In the genomic region with DNA sequence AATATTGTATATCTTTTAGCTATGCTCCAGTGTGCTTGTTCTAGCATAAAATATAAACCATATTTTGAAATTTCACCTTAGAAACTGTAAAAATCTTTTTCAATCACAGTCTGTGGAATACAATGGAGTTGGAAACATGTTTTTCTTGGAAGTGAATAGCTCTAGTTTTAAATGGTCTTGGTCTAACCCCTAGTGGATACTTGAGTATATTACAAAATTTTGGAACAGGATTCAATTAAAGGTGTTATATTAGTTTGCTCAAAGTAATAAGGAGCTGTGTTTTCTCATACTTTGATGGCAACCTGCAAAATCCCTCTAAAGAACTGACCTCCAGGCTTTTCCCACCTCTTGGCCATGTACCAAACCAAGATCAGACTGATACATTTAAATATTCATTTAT, we compare ENCODE assay signal across 1 cellular context.
TF ChIP-seq lines count a peak whose summit lies in the region.

No MANE protein-coding gene starts in this region.

TF ChIP-seq in GM23338, 12 proteins besides CTCF, POLR2A, EP300 and RAD21 (continued from another document):
- TF ChIP-seq, protein P1, sequence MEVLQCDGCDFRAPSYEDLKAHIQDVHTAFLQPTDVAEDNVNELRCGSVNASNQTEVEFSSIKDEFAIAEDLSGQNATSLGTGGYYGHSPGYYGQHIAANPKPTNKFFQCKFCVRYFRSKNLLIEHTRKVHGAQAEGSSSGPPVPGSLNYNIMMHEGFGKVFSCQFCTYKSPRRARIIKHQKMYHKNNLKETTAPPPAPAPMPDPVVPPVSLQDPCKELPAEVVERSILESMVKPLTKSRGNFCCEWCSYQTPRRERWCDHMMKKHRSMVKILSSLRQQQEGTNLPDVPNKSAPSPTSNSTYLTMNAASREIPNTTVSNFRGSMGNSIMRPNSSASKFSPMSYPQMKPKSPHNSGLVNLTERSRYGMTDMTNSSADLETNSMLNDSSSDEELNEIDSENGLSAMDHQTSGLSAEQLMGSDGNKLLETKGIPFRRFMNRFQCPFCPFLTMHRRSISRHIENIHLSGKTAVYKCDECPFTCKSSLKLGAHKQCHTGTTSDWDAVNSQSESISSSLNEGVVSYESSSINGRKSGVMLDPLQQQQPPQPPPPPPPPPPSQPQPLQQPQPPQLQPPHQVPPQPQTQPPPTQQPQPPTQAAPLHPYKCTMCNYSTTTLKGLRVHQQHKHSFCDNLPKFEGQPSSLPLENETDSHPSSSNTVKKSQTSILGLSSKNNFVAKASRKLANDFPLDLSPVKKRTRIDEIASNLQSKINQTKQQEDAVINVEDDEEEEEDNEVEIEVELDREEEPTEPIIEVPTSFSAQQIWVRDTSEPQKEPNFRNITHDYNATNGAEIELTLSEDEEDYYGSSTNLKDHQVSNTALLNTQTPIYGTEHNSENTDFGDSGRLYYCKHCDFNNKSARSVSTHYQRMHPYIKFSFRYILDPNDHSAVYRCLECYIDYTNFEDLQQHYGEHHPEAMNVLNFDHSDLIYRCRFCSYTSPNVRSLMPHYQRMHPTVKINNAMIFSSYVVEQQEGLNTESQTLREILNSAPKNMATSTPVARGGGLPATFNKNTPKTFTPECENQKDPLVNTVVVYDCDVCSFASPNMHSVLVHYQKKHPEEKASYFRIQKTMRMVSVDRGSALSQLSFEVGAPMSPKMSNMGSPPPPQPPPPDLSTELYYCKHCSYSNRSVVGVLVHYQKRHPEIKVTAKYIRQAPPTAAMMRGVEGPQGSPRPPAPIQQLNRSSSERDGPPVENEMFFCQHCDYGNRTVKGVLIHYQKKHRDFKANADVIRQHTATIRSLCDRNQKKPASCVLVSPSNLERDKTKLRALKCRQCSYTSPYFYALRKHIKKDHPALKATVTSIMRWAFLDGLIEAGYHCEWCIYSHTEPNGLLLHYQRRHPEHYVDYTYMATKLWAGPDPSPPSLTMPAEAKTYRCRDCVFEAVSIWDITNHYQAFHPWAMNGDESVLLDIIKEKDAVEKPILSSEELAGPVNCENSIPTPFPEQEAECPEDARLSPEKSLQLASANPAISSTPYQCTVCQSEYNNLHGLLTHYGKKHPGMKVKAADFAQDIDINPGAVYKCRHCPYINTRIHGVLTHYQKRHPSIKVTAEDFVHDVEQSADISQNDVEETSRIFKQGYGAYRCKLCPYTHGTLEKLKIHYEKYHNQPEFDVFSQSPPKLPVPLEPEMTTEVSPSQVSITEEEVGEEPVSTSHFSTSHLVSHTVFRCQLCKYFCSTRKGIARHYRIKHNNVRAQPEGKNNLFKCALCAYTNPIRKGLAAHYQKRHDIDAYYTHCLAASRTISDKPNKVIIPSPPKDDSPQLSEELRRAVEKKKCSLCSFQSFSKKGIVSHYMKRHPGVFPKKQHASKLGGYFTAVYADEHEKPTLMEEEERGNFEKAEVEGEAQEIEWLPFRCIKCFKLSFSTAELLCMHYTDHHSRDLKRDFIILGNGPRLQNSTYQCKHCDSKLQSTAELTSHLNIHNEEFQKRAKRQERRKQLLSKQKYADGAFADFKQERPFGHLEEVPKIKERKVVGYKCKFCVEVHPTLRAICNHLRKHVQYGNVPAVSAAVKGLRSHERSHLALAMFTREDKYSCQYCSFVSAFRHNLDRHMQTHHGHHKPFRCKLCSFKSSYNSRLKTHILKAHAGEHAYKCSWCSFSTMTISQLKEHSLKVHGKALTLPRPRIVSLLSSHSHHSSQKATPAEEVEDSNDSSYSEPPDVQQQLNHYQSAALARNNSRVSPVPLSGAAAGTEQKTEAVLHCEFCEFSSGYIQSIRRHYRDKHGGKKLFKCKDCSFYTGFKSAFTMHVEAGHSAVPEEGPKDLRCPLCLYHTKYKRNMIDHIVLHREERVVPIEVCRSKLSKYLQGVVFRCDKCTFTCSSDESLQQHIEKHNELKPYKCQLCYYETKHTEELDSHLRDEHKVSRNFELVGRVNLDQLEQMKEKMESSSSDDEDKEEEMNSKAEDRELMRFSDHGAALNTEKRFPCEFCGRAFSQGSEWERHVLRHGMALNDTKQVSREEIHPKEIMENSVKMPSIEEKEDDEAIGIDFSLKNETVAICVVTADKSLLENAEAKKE (CRISPR knock-in tag; IDR thresholded peaks at IDR 0.05) = no peak
